Comparison of ENCODE assay signal across 20 cellular contexts in the genomic region with DNA sequence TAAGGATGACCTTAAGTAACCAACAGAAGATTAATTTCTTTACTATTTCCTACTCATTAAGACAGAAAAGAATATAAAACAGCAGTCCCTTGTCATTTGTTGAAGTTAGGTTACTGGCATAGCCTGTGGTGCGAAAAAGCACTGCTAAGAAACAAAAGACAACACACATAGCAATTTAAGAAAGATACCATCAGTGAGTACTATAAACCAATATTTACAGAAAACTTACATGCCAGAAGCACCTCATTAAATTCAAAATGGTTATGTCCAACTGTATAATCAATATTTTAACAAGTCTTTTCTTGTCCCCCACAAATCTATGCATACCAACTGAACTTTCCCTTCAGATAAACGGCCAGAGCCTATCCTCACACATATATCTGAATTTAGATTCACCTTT. TPM values are rescaled to one million over a fixed set of nuclear protein-coding genes. Genes with fewer than 3 reads are reported as not detected.
A peak's percentile ranks its signal among the peaks of the same experiment; 100 is the strongest.
DNase-seq lines count a peak whose midpoint lies in the region; ATAC-seq and TF ChIP-seq lines count a peak whose summit lies in the region.
"Had no signal": no experiment of that assay in that cellular context is flagged by ENCODE, and none has a peak within 500 bp of the region (broad histone marks: within the 10 kb centered on the region; RNA-seq: fewer than 3 reads in every experiment).

No MANE protein-coding gene starts in this region.

- no peak overlapping the region for H2AK5ac ChIP-seq in H9 (ENCODE audit: insufficient read length, low read length)

- H3K23ac ChIP-seq in H9 (ENCODE audit: insufficient read length, low read depth, low read length), result no peak overlapping the region

- H3K9me3 Mint-ChIP-seq in H9 (no peaks in the 10 kb centered on the region), endodermal cell (no peaks in the 10 kb centered on the region)
- H3K9me3 Mint-ChIP-seq: CD8-positive, alpha-beta T cell; IgD-negative memory B cell had no signal

- H2BK12ac ChIP-seq in H9 (ENCODE audit: insufficient read length, low read depth, low read length), result no peak overlapping the region

- no peak for ATAC-seq in T-helper 17 cell
- ATAC-seq in GM21360 (IDR thresholded peaks at IDR 0.05; ENCODE audit: unreplicated experiment), result no peak
- ATAC-seq: CD8-positive, alpha-beta T cell had no signal

- no peak for DNase-seq in H9
- DNase-seq in T-helper 17 cell, result no peak
- DNase-seq in endodermal cell, result no peak
- no peak for DNase-seq in pons (ENCODE audit: low spot score)
- no peak for DNase-seq in activated naive CD4-positive, alpha-beta T cell (lab: John Stamatoyannopoulos, UW)
- no peak for DNase-seq in GM10248 (ENCODE audit: extremely low spot score)
- DNase-seq: CD8-positive, alpha-beta T cell; DMS53; EL; Kasumi-1; NCI-H1105; NCI-H2081 treated with DMSO at 0.1 percent for 48 hours; NCI-H510A; NCI-H774; SHP77 treated with DMSO at 0.1 percent for 48 hours; SK-N-SH had no signal

- no peak overlapping the region for H3K56ac ChIP-seq in H9 (ENCODE audit: insufficient read length, low read depth, low read length)

- H3K14ac ChIP-seq in H9 (ENCODE audit: insufficient read depth, low read length), result no peak overlapping the region

- no peak overlapping the region for H3K4ac ChIP-seq in H9 (ENCODE audit: low read depth, low read length)

- H2BK5ac ChIP-seq in H9 (ENCODE audit: insufficient read length, low read length), result no peak overlapping the region

- peaks cover 50 to 64% of the 10 kb centered on the region in 2 experiments for H3K4me1 Mint-ChIP-seq in H9
- H3K4me1 Mint-ChIP-seq in T-helper 17 cell, result peaks cover 35% of the 10 kb centered on the region
- H3K4me1 Mint-ChIP-seq in endodermal cell, result peaks cover 21% of the 10 kb centered on the region

- no peaks in the 10 kb centered on the region for H3K79me1 ChIP-seq in H9 (ENCODE audit: insufficient read depth, low read depth, low read length, poor library complexity, severe bottlenecking)

- H3T11ph ChIP-seq in H9 (ENCODE audit: low read length), result no peak overlapping the region

- no peaks in the 10 kb centered on the region for H3K27me3 ChIP-seq in H9 (ENCODE audit: insufficient read depth, low read length)
- H3K27me3 ChIP-seq in endodermal cell (ENCODE audit: control insufficient read depth, insufficient read depth, low read length, poor library complexity, severe bottlenecking), result no peaks in the 10 kb centered on the region
- H3K27me3 ChIP-seq: BLaER1 treated with 17β-estradiol and CSF1 and Interleukin-3, amounts not matched to agents 10 nM and 100 nM had no signal

- H3K36me3 ChIP-seq in endodermal cell (ENCODE audit: control insufficient read depth, insufficient read depth, low read length), result peaks cover 8% of the 10 kb centered on the region

- no peak overlapping the region for H3K9ac ChIP-seq in H9 (ENCODE audit: extremely low read depth, insufficient read length, low read length)
- H3K9ac ChIP-seq in endodermal cell (ENCODE audit: extremely low read depth, low read length, poor library complexity, severe bottlenecking), result no peak overlapping the region
- H3K9ac ChIP-seq: BLaER1 treated with 17β-estradiol and CSF1 and Interleukin-3, amounts not matched to agents 10 nM and 100 nM; SK-N-SH had no signal

- no peaks in the 10 kb centered on the region for H3K79me2 ChIP-seq in H9 (ENCODE audit: insufficient read depth, low read length)

- no peak overlapping the region for H2BK15ac ChIP-seq in H9 (ENCODE audit: low read depth, low read length)

- H3K27ac Mint-ChIP-seq in H9, result peak overlapping the region in 2 of 3 experiments; percentile 26 to 88; a peak in 4 of 7 replicates
- peak overlapping the region; percentile 74 for H3K27ac Mint-ChIP-seq in T-helper 17 cell
- peak overlapping the region; percentile 83 for H3K27ac Mint-ChIP-seq in endodermal cell
- H3K27ac Mint-ChIP-seq: CD8-positive, alpha-beta T cell; IgD-negative memory B cell had no signal

- H3K4me2 ChIP-seq in H9 (ENCODE audit: insufficient read depth, insufficient read length, low read length), result no peak overlapping the region
- H3K4me2 ChIP-seq: BLaER1 treated with 17β-estradiol and CSF1 and Interleukin-3, amounts not matched to agents 10 nM and 100 nM; SK-N-SH had no signal

- no peak overlapping the region for H2BK120ac ChIP-seq in H9 (ENCODE audit: low read depth, low read length, poor library complexity, severe bottlenecking)

- H4K20me1 ChIP-seq in H9 (ENCODE audit: control insufficient read depth, insufficient read depth, insufficient read length), result no peaks in the 10 kb centered on the region

- TF ChIP-seq CTCF in 22Rv1 (IDR thresholded peaks at IDR 0.05), result no peak
- TF ChIP-seq CTCF in H9 (conservative IDR thresholded peaks at IDR 0.05), result no peak
- TF ChIP-seq CTCF in endodermal cell (conservative IDR thresholded peaks at IDR 0.05), result no peak
- no peak for TF ChIP-seq CTCF in GM10248 (IDR thresholded peaks at IDR 0.05; ENCODE audit: control extremely low read depth, extremely low read depth, low read depth, missing control alignments)

- H3K18ac ChIP-seq in H9 (ENCODE audit: insufficient read length, low read depth, low read length), result no peak overlapping the region

- no peaks in the 10 kb centered on the region for H3K9me3 ChIP-seq in H9 (ENCODE audit: control insufficient read depth, low read depth, low read length)
- H3K9me3 ChIP-seq in T-helper 17 cell (ENCODE audit: control insufficient read depth, low read length, poor library complexity, severe bottlenecking), result no peaks in the 10 kb centered on the region
- no peaks in the 10 kb centered on the region for H3K9me3 ChIP-seq in endodermal cell (ENCODE audit: control insufficient read depth, low read length)
- H3K9me3 ChIP-seq: SK-N-SH had no signal

- H3K4me3 ChIP-seq in endodermal cell (ENCODE audit: low read length), result no peak overlapping the region
- H3K4me3 ChIP-seq: BLaER1 treated with 17β-estradiol and CSF1 and Interleukin-3, amounts not matched to agents 10 nM and 100 nM had no signal

- H3K27ac ChIP-seq in 22Rv1 (peak overlapping the region; percentile 11; the same call in 1 of the 2 replicates), H9 (ENCODE audit: insufficient read length, low read depth, low read length) (no peak overlapping the region), endodermal cell (ENCODE audit: low read depth, low read length) (no peak overlapping the region)
- H3K27ac ChIP-seq: BLaER1 treated with 17β-estradiol and CSF1 and Interleukin-3, amounts not matched to agents 10 nM and 100 nM had no signal

- no peak overlapping the region for H4K8ac ChIP-seq in H9 (replicated peaks; ENCODE audit: insufficient read length, low read depth, low read length)

- POLR2A ChIA-PET in GM10248 (lab: Yijun Ruan, JAX), result no interaction called here

- CTCF ChIA-PET in GM10248 (lab: Yijun Ruan, JAX), result interaction anchor here (0.9 to 4.0 kb wide), 7 partner anchors 8 to 56 kb away, joined by 3 to 12 read pairs (median 3); no protein-coding TSS in a partner anchor

- H4K91ac ChIP-seq in H9 (ENCODE audit: insufficient read length, low read depth, low read length), result no peak overlapping the region

- no peaks in the 10 kb centered on the region for H3K27me3 Mint-ChIP-seq in H9 (ENCODE audit: low read depth)
- H3K27me3 Mint-ChIP-seq in T-helper 17 cell, result no peaks in the 10 kb centered on the region
- H3K27me3 Mint-ChIP-seq in endodermal cell (ENCODE audit: insufficient read depth), result no peaks in the 10 kb centered on the region
- H3K27me3 Mint-ChIP-seq: IgD-negative memory B cell had no signal

- peaks cover 0 to 5% (median 3%) of the 10 kb centered on the region in 3 experiments; a peak in 2 of 7 replicates for H3K36me3 Mint-ChIP-seq in H9 (ENCODE audit: insufficient read depth in 1 of 3, low read depth in 3 of 3)
- H3K36me3 Mint-ChIP-seq in T-helper 17 cell (ENCODE audit: low read depth), result peaks cover 14% of the 10 kb centered on the region
- H3K36me3 Mint-ChIP-seq in endodermal cell (ENCODE audit: low read depth), result peaks cover 6% of the 10 kb centered on the region

- H2AFZ ChIP-seq in H9 (ENCODE audit: low read length), result no peak overlapping the region

- WGBS in H9 (ENCODE audit: extremely low coverage, insufficient read length, low lambda C conversion rate), result no CpG with 5 or more reads among the region's 2 CpGs
- 89 to 100% methylated on average over 1 to 2 of the region's 2 CpGs for WGBS in endodermal cell (ENCODE audit: insufficient coverage in 1 of 2, insufficient read length in 1 of 2), 2 experiments

- no peaks in the 10 kb centered on the region for H3K23me2 ChIP-seq in H9 (ENCODE audit: insufficient read length, low read depth, low read length, poor library complexity, severe bottlenecking)

- peaks cover 15% of the 10 kb centered on the region; the same call in 1 of the 2 replicates for H3K4me1 ChIP-seq in H9 (ENCODE audit: insufficient read depth, low read length)
- H3K4me1 ChIP-seq in endodermal cell (ENCODE audit: control insufficient read depth, insufficient read depth, low read length), result no peaks in the 10 kb centered on the region

- H2BK20ac ChIP-seq in H9 (ENCODE audit: low read depth, low read length, poor library complexity, severe bottlenecking), result no peak overlapping the region

- no peak overlapping the region for H4K5ac ChIP-seq in H9 (ENCODE audit: insufficient read length, low read depth, low read length)

- peak overlapping the region; percentile 39 to 68 for H3K4me3 Mint-ChIP-seq in H9
- no peak overlapping the region for H3K4me3 Mint-ChIP-seq in T-helper 17 cell
- no peak overlapping the region for H3K4me3 Mint-ChIP-seq in endodermal cell
- H3K4me3 Mint-ChIP-seq: CD8-positive, alpha-beta T cell; IgD-negative memory B cell had no signal

RNA-seq across cellular contexts. Expression of gene ANKRD28, which starts 42.0 kb away (rescaled TPM):
- 53.8 and 59.0 TPM in 2 replicates for total RNA-seq in H9 (2021)
- total RNA-seq in T-helper 17 cell, result 100 to 1,000 TPM in 1 of 2 donors, 10 to 100 TPM in 1; 86.2 to 105 TPM
- 10 to 100 TPM; 33.4 to 37.1 TPM for total RNA-seq in endodermal cell
- polyA plus RNA-seq in endodermal cell (2013, experiment 1 of 2), result 24.5 TPM
- polyA plus RNA-seq in endodermal cell (2013, experiment 2 of 2), result 18.5 TPM

Comparison
In these comparisons a context has a peak if more than half of its experiments do, and no peak if none do; other contexts are left out.
1. H3K4me3 Mint-ChIP-seq: peak in H9 (2 of 2); none in T-helper 17 cell (single experiment) and endodermal cell (single experiment).
2. Peak in every context shown above with its lines, with median percentiles within 50 percentile points of each other: H3K27ac Mint-ChIP-seq.